Comparison of ENCODE assay signal across 37 cellular contexts in the genomic region with DNA sequence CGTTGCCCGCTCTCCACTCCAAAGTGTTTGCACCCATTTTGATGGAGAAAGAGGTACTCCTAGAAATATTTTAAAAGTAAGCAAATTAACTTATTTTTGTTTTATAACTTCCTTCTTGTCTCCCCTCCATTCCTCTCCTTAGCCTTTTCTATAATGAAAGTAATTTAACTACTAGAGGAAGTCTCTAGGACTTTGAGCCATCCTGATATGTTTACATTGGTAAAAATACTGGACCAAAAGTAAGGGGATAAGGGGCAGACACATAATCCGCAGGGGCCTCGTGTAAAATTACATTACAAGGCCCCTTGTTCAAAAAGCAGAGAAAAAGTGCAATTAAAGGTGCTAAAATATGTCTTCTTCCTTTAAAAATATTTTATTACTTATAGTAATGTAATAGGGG.
"Had no signal": no experiment of that assay in that cellular context is flagged by ENCODE, and none has a peak within 500 bp of the region (broad histone marks: within the 10 kb centered on the region; RNA-seq: fewer than 3 reads in every experiment).

No MANE protein-coding gene starts in this region.

- FAIRE-seq: astrocyte, TTC549 had no signal

- H3K27ac ChIP-seq: adrenal gland, body of pancreas, brain microvascular endothelial cell, breast epithelium, VCaP had no signal

- H3K4me1 Mint-ChIP-seq: activated B cell treated with CpG ODN at 0.5 μM for 24 hours; activated CD4-positive, alpha-beta T cell treated with anti-CD3 and anti-CD28 coated beads, Interleukin-2, amount 10 ng/mL, durations not matched to agents 24 days and 14 days; activated naive CD8-positive, alpha-beta T cell treated with anti-CD3 and anti-CD28 coated beads for 36 hours; activated T-helper 17 cell treated with anti-CD3 and anti-CD28 coated beads, Interleukin-2, amount 50 U/mL, for 72 hours had no signal

- H3K4me3 Mint-ChIP-seq: activated B cell treated with CpG ODN at 0.5 μM for 24 hours; activated CD4-positive, alpha-beta memory T cell treated with anti-CD3 and anti-CD28 coated beads for 36 hours; activated CD4-positive, alpha-beta T cell treated with anti-CD3 and anti-CD28 coated beads, Interleukin-2, amount 10 ng/mL, durations not matched to agents 24 days and 14 days; activated CD8-positive, alpha-beta T cell treated with anti-CD3 and anti-CD28 coated beads for 36 hours; activated naive CD4-positive, alpha-beta T cell treated with anti-CD3 and anti-CD28 coated beads for 36 hours; activated naive CD8-positive, alpha-beta T cell treated with anti-CD3 and anti-CD28 coated beads for 36 hours; activated T-cell treated with anti-CD3 and anti-CD28 coated beads, Interleukin-2, amount 50 U/mL, for 4 hours; activated T-cell treated with anti-CD3 and anti-CD28 coated beads, Interleukin-2, amount 50 U/mL, for 72 hours; activated T-helper 1 cell treated with anti-CD3 and anti-CD28 coated beads, Interleukin-12 subunit alpha, Interleukin-12 subunit beta, Interleukin-2, Interleukin-4 antibody, amounts not matched to agents 30 ng/mL and 10 ng/mL and 1 ng/mL, durations not matched to agents 14 hours and 24 hours and 36 hours; activated T-helper 17 cell treated with anti-CD3 and anti-CD28 coated beads, Interleukin-2, amount 50 U/mL, for 72 hours; T-helper 1 cell treated with Interleukin-12 subunit alpha and Interleukin-12 subunit beta and Interleukin-4 antibody, amounts not matched to agents 30 μg/mL and 1 μg/mL, for 36 hours; T-helper 2 cell treated with Interferon-gamma antibody and Interleukin-4, amounts not matched to agents 5 μg/mL and 100 μg/mL, for 36 hours had no signal

- H3K36me3 ChIP-seq: adrenal gland, brain microvascular endothelial cell, breast epithelium had no signal

- H3K4me3 ChIP-seq: adrenal gland, body of pancreas, breast epithelium had no signal

- H3K9me3 ChIP-seq: adrenal gland, body of pancreas, breast epithelium had no signal

- H3K4me1 ChIP-seq: adrenal gland, body of pancreas, breast epithelium had no signal

- ATAC-seq: activated CD8-positive, alpha-beta T cell treated with anti-CD3 and anti-CD28 coated beads for 36 hours; activated naive CD4-positive, alpha-beta T cell treated with anti-CD3 and anti-CD28 coated beads, Interleukin-2, amount 50 U/mL, for 72 hours; activated T-cell treated with anti-CD3 and anti-CD28 coated beads, Interleukin-2, amount 50 U/mL, for 4 hours; activated T-cell treated with anti-CD3 and anti-CD28 coated beads, Interleukin-2, amount 50 U/mL, for 72 hours; activated T-helper 17 cell treated with anti-CD3 and anti-CD28 coated beads, Interleukin-2, amount 50 U/mL, for 72 hours; body of pancreas had no signal

- DNase-seq: activated B cell treated with CpG ODN at 0.5 μM for 24 hours; activated CD4-positive, alpha-beta memory T cell treated with anti-CD3 and anti-CD28 coated beads for 36 hours; activated CD4-positive, alpha-beta T cell treated with anti-CD3 and anti-CD28 coated beads for 4 hours; activated CD4-positive, alpha-beta T cell treated with anti-CD3 and anti-CD28 coated beads, Interleukin-2, amount 10 ng/mL, durations not matched to agents 24 days and 14 days; activated CD4-positive, alpha-beta T cell treated with anti-CD3 and anti-CD28 coated beads, Interleukin-2, amount 50 U/mL, for 1 hour; activated CD4-positive, alpha-beta T cell treated with anti-CD3 and anti-CD28 coated beads, Interleukin-2, amount 50 U/mL, for 4 hours; activated CD4-positive, CD25-positive, alpha-beta regulatory T cell treated with anti-CD3 and anti-CD28 coated beads, Interleukin-2, amount 50 U/mL, for 72 hours; activated CD8-positive, alpha-beta memory T cell treated with anti-CD3 and anti-CD28 coated beads, Interleukin-2, amount 50 U/mL, for 4 hours; activated CD8-positive, alpha-beta T cell treated with anti-CD3 and anti-CD28 coated beads for 36 hours; activated effector memory CD4-positive, alpha-beta T cell treated with anti-CD3 and anti-CD28 coated beads, Interleukin-2, amount 50 U/mL, for 16 hours; activated gamma-delta T cell treated with Interleukin-2 at 50 U/mL for 16 hours; activated naive CD4-positive, alpha-beta T cell; activated naive CD4-positive, alpha-beta T cell treated with anti-CD3 and anti-CD28 coated beads for 36 hours; activated naive CD4-positive, alpha-beta T cell treated with anti-CD3 and anti-CD28 coated beads, Interleukin-2, amount 50 U/mL, for 16 hours; activated naive CD8-positive, alpha-beta T cell treated with anti-CD3 and anti-CD28 coated beads for 36 hours; activated T-cell treated with anti-CD3 and anti-CD28 coated beads for 4 hours; activated T-cell treated with anti-CD3 and anti-CD28 coated beads, Interleukin-2, amount 50 U/mL, for 1 hour; activated T-cell treated with anti-CD3 and anti-CD28 coated beads, Interleukin-2, amount 50 U/mL, for 4 hours; activated T-cell treated with anti-CD3 and anti-CD28 coated beads, Interleukin-2, amount 50 U/mL, for 72 hours; adrenal gland; amniotic stem cell; aorta; body of pancreas; brain microvascular endothelial cell; central memory CD4-positive, alpha-beta T cell; T-helper 1 cell; T-helper 2 cell; T-helper 9 cell had no signal

- H3K27me3 ChIP-seq: adrenal gland, body of pancreas, brain microvascular endothelial cell, breast epithelium had no signal

- H3K27me3 Mint-ChIP-seq: activated B cell treated with CpG ODN at 0.5 μM for 24 hours; activated CD4-positive, alpha-beta memory T cell treated with anti-CD3 and anti-CD28 coated beads for 36 hours; activated CD8-positive, alpha-beta T cell treated with anti-CD3 and anti-CD28 coated beads for 36 hours; activated naive CD8-positive, alpha-beta T cell treated with anti-CD3 and anti-CD28 coated beads for 36 hours; activated T-helper 17 cell treated with anti-CD3 and anti-CD28 coated beads, Interleukin-2, amount 50 U/mL, for 72 hours had no signal

- H3K9me3 Mint-ChIP-seq: activated B cell treated with CpG ODN at 0.5 μM for 24 hours; activated CD4-positive, alpha-beta memory T cell treated with anti-CD3 and anti-CD28 coated beads for 36 hours; activated CD4-positive, alpha-beta T cell treated with anti-CD3 and anti-CD28 coated beads, Interleukin-2, amount 10 ng/mL, durations not matched to agents 24 days and 14 days; activated CD8-positive, alpha-beta T cell treated with anti-CD3 and anti-CD28 coated beads for 36 hours; activated naive CD4-positive, alpha-beta T cell treated with anti-CD3 and anti-CD28 coated beads for 36 hours; activated naive CD4-positive, alpha-beta T cell treated with anti-CD3 and anti-CD28 coated beads, Interleukin-2, amount 50 U/mL, for 72 hours; activated naive CD8-positive, alpha-beta T cell treated with anti-CD3 and anti-CD28 coated beads for 36 hours; activated T-cell treated with anti-CD3 and anti-CD28 coated beads, Interleukin-2, amount 50 U/mL, for 4 hours; activated T-cell treated with anti-CD3 and anti-CD28 coated beads, Interleukin-2, amount 50 U/mL, for 72 hours; activated T-helper 1 cell treated with anti-CD3 and anti-CD28 coated beads, Interleukin-12 subunit alpha, Interleukin-12 subunit beta, Interleukin-2, Interleukin-4 antibody, amounts not matched to agents 30 ng/mL and 10 ng/mL and 1 ng/mL, durations not matched to agents 14 hours and 24 hours and 36 hours; activated T-helper 17 cell treated with anti-CD3 and anti-CD28 coated beads, Interleukin-2, amount 50 U/mL, for 72 hours; T-helper 1 cell treated with Interleukin-12 subunit alpha and Interleukin-12 subunit beta and Interleukin-4 antibody, amounts not matched to agents 30 μg/mL and 1 μg/mL, for 36 hours; T-helper 2 cell treated with Interferon-gamma antibody and Interleukin-4, amounts not matched to agents 5 μg/mL and 100 μg/mL, for 36 hours had no signal

- H3K27ac Mint-ChIP-seq: activated B cell treated with CpG ODN at 0.5 μM for 24 hours; activated CD4-positive, alpha-beta memory T cell treated with anti-CD3 and anti-CD28 coated beads for 36 hours; activated CD4-positive, alpha-beta T cell treated with anti-CD3 and anti-CD28 coated beads, Interleukin-2, amount 10 ng/mL, durations not matched to agents 24 days and 14 days; activated CD8-positive, alpha-beta T cell treated with anti-CD3 and anti-CD28 coated beads for 36 hours; activated naive CD4-positive, alpha-beta T cell treated with anti-CD3 and anti-CD28 coated beads for 36 hours; activated naive CD4-positive, alpha-beta T cell treated with anti-CD3 and anti-CD28 coated beads, Interleukin-2, amount 50 U/mL, for 72 hours; activated naive CD8-positive, alpha-beta T cell treated with anti-CD3 and anti-CD28 coated beads for 36 hours; activated T-cell treated with anti-CD3 and anti-CD28 coated beads, Interleukin-2, amount 50 U/mL, for 72 hours; activated T-helper 1 cell treated with anti-CD3 and anti-CD28 coated beads, Interleukin-12 subunit alpha, Interleukin-12 subunit beta, Interleukin-2, Interleukin-4 antibody, amounts not matched to agents 30 ng/mL and 10 ng/mL and 1 ng/mL, durations not matched to agents 14 hours and 24 hours and 36 hours; activated T-helper 17 cell treated with anti-CD3 and anti-CD28 coated beads, Interleukin-2, amount 50 U/mL, for 72 hours; T-helper 1 cell treated with Interleukin-12 subunit alpha and Interleukin-12 subunit beta and Interleukin-4 antibody, amounts not matched to agents 30 μg/mL and 1 μg/mL, for 36 hours; T-helper 2 cell treated with Interferon-gamma antibody and Interleukin-4, amounts not matched to agents 5 μg/mL and 100 μg/mL, for 36 hours had no signal
